In genomic region chr12:124469193-124469888, GRCh38 we compare ENCODE assay signal across 2 cellular contexts.
TF ChIP-seq lines count a peak whose summit lies in the region.

No MANE protein-coding gene starts in this region.

TF ChIP-seq in GM23338, 12 proteins besides CTCF, POLR2A, EP300 and RAD21 (continued from another document):
- TF ChIP-seq ZNF462 (CRISPR knock-in tag; IDR thresholded peaks at IDR 0.05) = no peak
- TF ChIP-seq EZH2 (IDR thresholded peaks at IDR 0.05; ENCODE audit: low read depth, unreplicated experiment) = no peak
- TF ChIP-seq REST (IDR thresholded peaks at IDR 0.05; ENCODE audit: unreplicated experiment) = no peak
- no peak for TF ChIP-seq JUNB (IDR thresholded peaks at IDR 0.05; ENCODE audit: unreplicated experiment)
- TF ChIP-seq EZH2phosphoT487 (IDR thresholded peaks at IDR 0.05; ENCODE audit: unreplicated experiment) = no peak
- no peak for TF ChIP-seq ZNF114 (CRISPR knock-in tag; IDR thresholded peaks at IDR 0.05)
- TF ChIP-seq STAT1 (IDR thresholded peaks at IDR 0.05; ENCODE audit: unreplicated experiment) = no peak
- TF ChIP-seq NANOG (IDR thresholded peaks at IDR 0.05; ENCODE audit: borderline replicate concordance) = no peak
- no peak for TF ChIP-seq CREB1 (CRISPR knock-in tag; IDR thresholded peaks at IDR 0.05; ENCODE audit: low read depth)
- no peak for TF ChIP-seq POLR2AphosphoS5 (IDR thresholded peaks at IDR 0.05; ENCODE audit: low read depth)

TF ChIP-seq in HepG2, 621 proteins besides CTCF, POLR2A, EP300 and RAD21 (continued from another document):
- no peak for TF ChIP-seq THRA (CRISPR knock-in tag; IDR thresholded peaks at IDR 0.05; ENCODE audit: borderline replicate concordance)
- TF ChIP-seq SP5 (CRISPR knock-in tag; IDR thresholded peaks at IDR 0.05; ENCODE audit: borderline replicate concordance, low read depth) = no peak
- TF ChIP-seq SRF (IDR thresholded peaks at IDR 0.05; ENCODE audit: low read depth, low read length) = no peak
- TF ChIP-seq ZNF44 (CRISPR knock-in tag; IDR thresholded peaks at IDR 0.05) = no peak
- no peak for TF ChIP-seq CERS6 (CRISPR knock-in tag; IDR thresholded peaks at IDR 0.05)
- TF ChIP-seq JUNB (CRISPR knock-in tag; IDR thresholded peaks at IDR 0.05; ENCODE audit: borderline replicate concordance) = no peak
- TF ChIP-seq ZBTB33 (CRISPR knock-in tag; IDR thresholded peaks at IDR 0.05) = peak; percentile 94
- 0 out of 2 replicates have a peak, but pooled peaks have one; percentile 26 for TF ChIP-seq SETDB1 (CRISPR knock-in tag; IDR thresholded peaks at IDR 0.05; ENCODE audit: borderline replicate concordance)
- TF ChIP-seq CSRNP1 (CRISPR knock-in tag; IDR thresholded peaks at IDR 0.05) = no peak
- TF ChIP-seq BATF2 (CRISPR knock-in tag; IDR thresholded peaks at IDR 0.05) = no peak
- TF ChIP-seq ZNF770 (CRISPR knock-in tag; IDR thresholded peaks at IDR 0.05) = no peak
- TF ChIP-seq MNT (IDR thresholded peaks at IDR 0.05) = no peak
- TF ChIP-seq SMC3 (IDR thresholded peaks at IDR 0.05; ENCODE audit: low read length) = 0 out of 2 replicates have a peak, but pooled peaks have one; percentile 3
- no peak for TF ChIP-seq JUND (CRISPR knock-in tag; IDR thresholded peaks at IDR 0.05)
- no peak for TF ChIP-seq RBAK (CRISPR knock-in tag; IDR thresholded peaks at IDR 0.05)
